In the genomic region with DNA sequence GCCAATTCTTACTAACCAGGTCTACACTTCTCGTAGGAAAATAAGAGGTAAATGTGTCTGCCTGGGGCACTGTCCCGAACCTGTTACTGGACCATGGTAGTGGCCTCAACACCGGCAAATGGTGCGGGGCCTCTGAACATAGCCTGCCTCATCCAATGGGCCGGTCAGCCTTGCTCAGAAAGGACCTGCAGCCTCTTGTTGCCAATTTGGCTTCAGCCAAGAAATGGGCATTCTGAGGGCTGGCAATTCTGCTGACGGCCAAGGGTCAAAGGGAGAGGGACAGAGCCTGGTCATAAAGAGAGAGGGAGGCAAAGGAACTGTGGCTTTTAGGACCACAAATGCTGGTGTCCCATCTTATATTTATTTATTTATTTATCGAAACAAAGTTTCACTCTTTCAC, we compare ENCODE assay signal across 11 cellular contexts.
"Had no signal": no experiment of that assay in that cellular context is flagged by ENCODE, and none has a peak within 500 bp of the region (broad histone marks: within the 10 kb centered on the region; RNA-seq: fewer than 3 reads in every experiment).

No MANE protein-coding gene starts in this region.

- H3K4me1 ChIP-seq: HAP-1 had no signal

- DNase-seq: GM23248, GOT3, H7, H9, HCEC 1CT, HFFc6 had no signal

- H2AFZ ChIP-seq: GM23248, GM23338 had no signal

- H3K4me2 ChIP-seq: GM23338 had no signal

- H3K27ac ChIP-seq: GM23248 had no signal

- FAIRE-seq: H1, H54 had no signal

- H3K4me3 ChIP-seq: GM23248, GM23338, HAP-1 had no signal

- ATAC-seq: GM23338, HCT116 had no signal

- H3K36me3 ChIP-seq: HAP-1 had no signal

- H3K9ac ChIP-seq: GM23248 had no signal

- H3K9me3 ChIP-seq: HAP-1 had no signal
